ENCODE assay signal across 25 cellular contexts in the genomic region with DNA sequence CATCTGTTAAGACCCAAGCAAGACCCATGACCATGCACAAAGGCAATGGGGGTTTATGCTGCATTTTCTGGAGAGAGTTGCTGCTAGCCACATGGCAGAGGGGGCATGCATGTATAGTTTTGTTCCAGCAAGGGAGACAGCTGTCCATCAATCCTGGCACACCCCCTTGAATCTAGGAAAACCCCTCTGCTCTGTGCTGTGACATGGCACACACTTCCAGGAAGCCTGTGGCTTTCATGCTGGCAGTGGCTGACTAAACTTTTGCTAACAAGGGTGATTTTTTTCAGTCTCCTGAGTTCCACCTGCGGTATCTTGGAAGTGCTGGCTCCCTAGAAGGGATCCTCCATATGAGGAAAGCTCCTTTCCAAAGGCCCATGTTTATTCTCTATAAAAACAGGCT. TPM values are rescaled to one million over a fixed set of nuclear protein-coding genes. Genes with fewer than 3 reads are reported as not detected.
"Had no signal": no experiment of that assay in that cellular context is flagged by ENCODE, and none has a peak within 500 bp of the region (broad histone marks: within the 10 kb centered on the region; RNA-seq: fewer than 3 reads in every experiment).

No MANE protein-coding gene starts in this region.

- H3K4me1 Mint-ChIP-seq: activated CD8-positive, alpha-beta memory T cell treated with anti-CD3 and anti-CD28 coated beads, Interleukin-2, amount 10 ng/mL, durations not matched to agents 7 days and 5 days; T-cell had no signal

- H3K36me3 ChIP-seq: breast epithelium had no signal

- H3K4me3 ChIP-seq: breast epithelium, SK-N-MC had no signal

- FAIRE-seq: TTC549 had no signal

- H3K9me3 ChIP-seq: breast epithelium had no signal

- H3K36me3 Mint-ChIP-seq: activated CD8-positive, alpha-beta memory T cell treated with anti-CD3 and anti-CD28 coated beads, Interleukin-2, amount 10 ng/mL, durations not matched to agents 7 days and 5 days; activated naive CD8-positive, alpha-beta T cell; T-cell had no signal

- H3K4me1 ChIP-seq: breast epithelium had no signal

- ATAC-seq: activated CD8-positive, alpha-beta memory T cell treated with anti-CD3 and anti-CD28 coated beads, Interleukin-2, amount 10 ng/mL, durations not matched to agents 7 days and 5 days had no signal

- H3K27ac Mint-ChIP-seq: activated CD8-positive, alpha-beta memory T cell treated with anti-CD3 and anti-CD28 coated beads, Interleukin-2, amount 10 ng/mL, durations not matched to agents 7 days and 5 days; activated naive CD8-positive, alpha-beta T cell; activated T-cell treated with anti-CD3 and anti-CD28 coated beads, Interleukin-2, amount 50 U/mL, for 24 hours; activated T-helper 1 cell treated with anti-CD3 and anti-CD28 coated beads, Interleukin-12 subunit alpha, Interleukin-12 subunit beta, Interleukin-2, Interleukin-4 antibody, amounts not matched to agents 30 ng/mL and 10 ng/mL and 1 ng/mL, durations not matched to agents 14 hours and 24 hours and 36 hours; T-cell had no signal

- H3K9me3 Mint-ChIP-seq: activated T-cell treated with anti-CD3 and anti-CD28 coated beads, Interleukin-2, amount 50 U/mL, for 24 hours; activated T-helper 1 cell treated with anti-CD3 and anti-CD28 coated beads, Interleukin-12 subunit alpha, Interleukin-12 subunit beta, Interleukin-2, Interleukin-4 antibody, amounts not matched to agents 30 ng/mL and 10 ng/mL and 1 ng/mL, durations not matched to agents 14 hours and 24 hours and 36 hours; T-cell had no signal

- DNase-seq: activated CD4-positive, CD25-positive, alpha-beta regulatory T cell; activated CD8-positive, alpha-beta memory T cell treated with anti-CD3 and anti-CD28 coated beads, Interleukin-2, amount 10 ng/mL, durations not matched to agents 7 days and 5 days; activated effector memory CD4-positive, alpha-beta T cell treated with Interleukin-2 at 50 U/mL for 16 hours; activated naive CD4-positive, alpha-beta T cell treated with Interleukin-2 at 50 U/mL for 16 hours; activated T-cell treated with anti-CD3 and anti-CD28 coated beads, Interleukin-2, amount 50 U/mL, for 24 hours; aorta; caudate nucleus; MM.1S; NCI-H1105; NCI-H1436; NCI-H187; NCI-H2081 treated with DMSO at 0.1 percent for 48 hours; NCI-H446; NCI-H524; SIG-M5; T-cell; T-helper 2 cell; T1000 had no signal

- H3K27me3 ChIP-seq: breast epithelium had no signal

- H3K27ac ChIP-seq: breast epithelium, SK-N-MC had no signal

- H3K4me3 Mint-ChIP-seq: activated CD8-positive, alpha-beta memory T cell treated with anti-CD3 and anti-CD28 coated beads, Interleukin-2, amount 10 ng/mL, durations not matched to agents 7 days and 5 days; activated naive CD8-positive, alpha-beta T cell; activated T-cell treated with anti-CD3 and anti-CD28 coated beads, Interleukin-2, amount 50 U/mL, for 24 hours; activated T-helper 1 cell treated with anti-CD3 and anti-CD28 coated beads, Interleukin-12 subunit alpha, Interleukin-12 subunit beta, Interleukin-2, Interleukin-4 antibody, amounts not matched to agents 30 ng/mL and 10 ng/mL and 1 ng/mL, durations not matched to agents 14 hours and 24 hours and 36 hours; T-cell had no signal

RNA-seq across cellular contexts. Expression of a gene that starts 9.1 kb away (rescaled TPM):
- total RNA-seq: activated CD8-positive, alpha-beta memory T cell treated with anti-CD3 and anti-CD28 coated beads, Interleukin-2, amount 10 ng/mL, durations not matched to agents 7 days and 5 days; activated T-helper 1 cell treated with anti-CD3 and anti-CD28 coated beads, Interleukin-12 subunit alpha, Interleukin-12 subunit beta, Interleukin-2, Interleukin-4 antibody, amounts not matched to agents 30 ng/mL and 10 ng/mL and 1 ng/mL, durations not matched to agents 14 hours and 24 hours and 36 hours; aorta; breast epithelium; cerebellum; T-cell had no signal
- polyA plus RNA-seq: adipose tissue, aorta had no signal

RNA-seq across cellular contexts. Expression of a gene that starts 52.8 kb away (rescaled TPM):
- total RNA-seq: activated CD8-positive, alpha-beta memory T cell treated with anti-CD3 and anti-CD28 coated beads, Interleukin-2, amount 10 ng/mL, durations not matched to agents 7 days and 5 days; activated T-helper 1 cell treated with anti-CD3 and anti-CD28 coated beads, Interleukin-12 subunit alpha, Interleukin-12 subunit beta, Interleukin-2, Interleukin-4 antibody, amounts not matched to agents 30 ng/mL and 10 ng/mL and 1 ng/mL, durations not matched to agents 14 hours and 24 hours and 36 hours; breast epithelium; cerebellum; T-cell had no signal
- polyA plus RNA-seq: adipose tissue, aorta had no signal
